ENCODE assay signal across 9 cellular contexts in genomic region chr12:57606016-57606311, GRCh38. TPM values are rescaled to one million over a fixed set of nuclear protein-coding genes. Genes with fewer than 3 reads are reported as not detected.
A peak's percentile ranks its signal among the peaks of the same experiment; 100 is the strongest.
DNase-seq lines count a peak whose midpoint lies in the region; ATAC-seq, FAIRE-seq and TF ChIP-seq lines count a peak whose summit lies in the region.
"Had no signal": no experiment of that assay in that cellular context is flagged by ENCODE, and none has a peak within 500 bp of the region (broad histone marks: within the 10 kb centered on the region; RNA-seq: fewer than 3 reads in every experiment).

No MANE protein-coding gene starts in this region.

- H3K4me3 Mint-ChIP-seq in progenitor cell of endocrine pancreas (ENCODE audit: low read depth) = peak overlapping the region; percentile 85

- H3K36me3 ChIP-seq in OCI-LY3 (replicated peaks; ENCODE audit: low read depth, low read length) = peaks cover 10% of the 10 kb centered on the region
- H3K36me3 ChIP-seq in K562 (ENCODE audit: control insufficient read depth, insufficient read depth, low read length) = peaks cover 18% of the 10 kb centered on the region; the same call in 2 of the 3 replicates
- H3K36me3 ChIP-seq: colonic mucosa had no signal

- peaks cover 24% of the 10 kb centered on the region for H3K36me3 Mint-ChIP-seq in progenitor cell of endocrine pancreas (ENCODE audit: insufficient read depth)

- TF ChIP-seq POLR2A in K562 (conservative IDR thresholded peaks at IDR 0.05) = no peak

- CTCF ChIA-PET in K562 (lab: Yijun Ruan, JAX; ENCODE audit: low intra/inter-chr PET ratio) = no interaction called here

- no peak overlapping the region for H2AFZ ChIP-seq in OCI-LY3 (ENCODE audit: low read depth, low read length)
- H2AFZ ChIP-seq in K562 (ENCODE audit: low read depth, low read length) = peak overlapping the region; percentile 58; the same call in 1 of the 2 replicates

- in situ Hi-C loops in K562 (cut with MboI) = no loop called here

- no peaks in the 10 kb centered on the region for H4K20me1 ChIP-seq in OCI-LY3 (ENCODE audit: insufficient read depth, low read length)
- H4K20me1 ChIP-seq in K562 (replicated peaks; ENCODE audit: control insufficient read depth, insufficient read depth, low read length) = no peaks in the 10 kb centered on the region

- H3K9me3 ChIP-seq in OCI-LY3 (ENCODE audit: insufficient read depth, low read length) = no peaks in the 10 kb centered on the region
- H3K9me3 ChIP-seq in K562 (replicated peaks; ENCODE audit: control insufficient read depth, insufficient read depth, low read depth, low read length) = no peaks in the 10 kb centered on the region
- H3K9me3 ChIP-seq: colonic mucosa, suprapubic skin had no signal

- 93% methylated on average over 1 of the region's 1 CpG for WGBS in K562 (ENCODE audit: insufficient coverage, low coverage, missing lambda C conversion rate)

- H3K27me3 Mint-ChIP-seq in progenitor cell of endocrine pancreas = peaks cover 23% of the 10 kb centered on the region

- POLR2A ChIA-PET in K562 (lab: Yijun Ruan, JAX) = interaction anchor here (0.6 to 2.1 kb wide), 9 partner anchors 11 to 71 kb away, joined by 3 to 9 read pairs (median 4); partner anchors contain the start of gene PIP4K2C

- H3K9me3 Mint-ChIP-seq in progenitor cell of endocrine pancreas (ENCODE audit: low read depth) = no peaks in the 10 kb centered on the region

- FAIRE-seq in K562 (lab: Jason Lieb, UNC) = no peak

- TF ChIP-seq CTCF in OCI-LY3 (IDR thresholded peaks at IDR 0.05; ENCODE audit: low read depth, low read length) (no peak), K562 (IDR thresholded peaks at IDR 0.05 in 2 of 3, conservative IDR thresholded peaks at IDR 0.05 in 1 of 3; ENCODE audit: insufficient read depth in 2 of 3, low read depth in 1 of 3, low read length in 3 of 3) (no peak), progenitor cell of endocrine pancreas (IDR thresholded peaks at IDR 0.05; ENCODE audit: unreplicated experiment) (no peak)

- H3K27ac ChIP-seq in OCI-LY3 (ENCODE audit: low read length) = no peak overlapping the region
- H3K27ac ChIP-seq in K562 (ENCODE audit: extremely low read depth, low read depth, low read length) = no peak overlapping the region
- H3K27ac ChIP-seq: suprapubic skin had no signal

- BruUV-seq in K562 (replicated peaks; lab: Mats Ljungman, UMichigan) = no TSS peak

- peaks cover 16% of the 10 kb centered on the region for H3K4me1 ChIP-seq in OCI-LY3 (ENCODE audit: low read length)
- H3K4me1 ChIP-seq in K562 (replicated peaks in 1 of 2; ENCODE audit: control insufficient read depth in 2 of 2, insufficient read depth in 2 of 2, low read length in 2 of 2) = peaks cover 28 to 33% of the 10 kb centered on the region in 2 experiments
- H3K4me1 ChIP-seq: colonic mucosa had no signal

- H3K27me3 ChIP-seq in OCI-LY3 (ENCODE audit: low read depth, low read length) (no peaks in the 10 kb centered on the region), K562 (ENCODE audit: control insufficient read depth in 2 of 2, insufficient read depth in 2 of 2, low read length in 2 of 2) (no peaks in the 10 kb centered on the region)

- H3K4me2 ChIP-seq in OCI-LY3 (ENCODE audit: low read length) (peak overlapping the region; percentile 100), K562 (ENCODE audit: insufficient read depth, low read length) (no peak overlapping the region)

- no peak overlapping the region for H3K27ac Mint-ChIP-seq in progenitor cell of endocrine pancreas

- no peak for TF ChIP-seq EP300 in K562 (IDR thresholded peaks at IDR 0.05; ENCODE audit: low read length)

- peaks cover 19% of the 10 kb centered on the region for H3K4me1 Mint-ChIP-seq in progenitor cell of endocrine pancreas (ENCODE audit: low read depth)

- ATAC-seq in K562 = no peak
- no peak for ATAC-seq in HG03025 (IDR thresholded peaks at IDR 0.05; ENCODE audit: low FRiP score, unreplicated experiment)
- ATAC-seq in GM19023 (IDR thresholded peaks at IDR 0.05; ENCODE audit: unreplicated experiment) = no peak

- intact Hi-C loops in K562 (cut with micrococcal nuclease) = no loop called here

- no peaks in the 10 kb centered on the region for H3K9me1 ChIP-seq in K562 (ENCODE audit: control insufficient read depth, insufficient read depth, low read length)

- 0 out of 2 replicates have a peak overlapping the region, but pooled peaks have one; percentile 100 for H3K4me3 ChIP-seq in OCI-LY3 (ENCODE audit: low read length)
- no peak overlapping the region for H3K4me3 ChIP-seq in K562

- no peak for DNase-seq in K562 (ENCODE audit: extremely low read depth in 1 of 4, low spot score in 3 of 4)
- DNase-seq in progenitor cell of endocrine pancreas (ENCODE audit: low spot score, unreplicated experiment) = no peak
- DNase-seq: colonic mucosa, DMS79 had no signal

- H3K79me2 ChIP-seq in OCI-LY3 (ENCODE audit: low read length) (peaks cover 11% of the 10 kb centered on the region), K562 (ENCODE audit: control insufficient read depth, insufficient read depth, low read length) (no peaks in the 10 kb centered on the region)

- no peak overlapping the region for H3K9ac ChIP-seq in OCI-LY3 (ENCODE audit: low read length)
- H3K9ac ChIP-seq in K562 (ENCODE audit: insufficient read depth in 1 of 2, low read depth in 2 of 2, low read length in 2 of 2) = no peak overlapping the region

- no peak for TF ChIP-seq RAD21 in K562 (CRISPR knock-in tag; conservative IDR thresholded peaks at IDR 0.05 in 1 of 2, IDR thresholded peaks at IDR 0.05 in 1 of 2)

RNA-seq across cellular contexts. Expression of gene DTX3, which starts 1.3 kb away (rescaled TPM):
- 0.44 and 0.72 TPM in 2 replicates for total RNA-seq in K562 (2011; cell fraction: chromatin; rRNA removed; ENCODE audit: low replicate concordance)
- total RNA-seq in K562 (2011; cell fraction: nucleolus; rRNA removed) = 0.13 TPM in 1 of 2 replicates, not detected in the other
- 0.29 and 1.1 TPM in 2 replicates for total RNA-seq in K562 (2011; cell fraction: nucleoplasm; rRNA removed)
- total RNA-seq in K562 (2014; rRNA removed) (not detected in 2 replicates), K562 (2014; rRNA removed; fragmentation: Illumina TruSeq; extraction: Trizol) (not detected in 2 replicates), K562 (2015; rRNA removed; fragmentation: Illumina TruSeq; extraction: Trizol) (not detected in 2 replicates), K562 (2021) (0.09 TPM in 1 of 2 replicates, not detected in the other), progenitor cell of endocrine pancreas (79.9 and 83.0 TPM in 2 replicates)
- polyA plus RNA-seq in K562 (2011; rRNA removed) (0.15 TPM in 1 of 2 replicates, not detected in the other), K562 (2014; fragmentation: Illumina TruSeq; extraction: Trizol) (not detected in 2 replicates), K562 (2014; fragmentation: Nextera tagmentation; extraction: Ambion mirVana) (under 1 TPM; 0.03 to 0.06 TPM), K562 (2014; rRNA removed) (not detected in 2 replicates)
- 0.03 and 0.04 TPM in 2 replicates for polyA plus RNA-seq in K562 (2011; cell fraction: cytosol; rRNA removed)
- 0.53 and 0.62 TPM in 2 replicates for polyA plus RNA-seq in K562 (2011; cell fraction: nucleus; rRNA removed)
- polyA plus RNA-seq in K562 (2012) = 0.05 TPM in 1 of 2 replicates, not detected in the other
- polyA minus RNA-seq in K562 (2011; rRNA and poly(A)+ RNA removed) = not detected in 2 replicates
- polyA minus RNA-seq in K562 (2011; cell fraction: cytosol; rRNA and poly(A)+ RNA removed) = not detected in 2 replicates
- 0.13 TPM in 1 of 2 replicates, not detected in the other for polyA minus RNA-seq in K562 (2011; cell fraction: nucleus; rRNA and poly(A)+ RNA removed)

RNA-seq across cellular contexts. Expression of gene ARHGEF25, which starts 5.3 kb away (rescaled TPM):
- 50.1 and 109 TPM in 2 replicates for total RNA-seq in K562 (2011; cell fraction: chromatin; rRNA removed; ENCODE audit: low replicate concordance)
- total RNA-seq in K562 (2011; cell fraction: nucleolus; rRNA removed) = 60.5 and 65.7 TPM in 2 replicates
- total RNA-seq in K562 (2011; cell fraction: nucleoplasm; rRNA removed) = 44.0 and 54.3 TPM in 2 replicates
- 11.6 and 18.6 TPM in 2 replicates for total RNA-seq in K562 (2014; rRNA removed)
- total RNA-seq in K562 (2014; rRNA removed; fragmentation: Illumina TruSeq; extraction: Trizol) = 7.5 and 9.2 TPM in 2 replicates
- total RNA-seq in K562 (2015; rRNA removed; fragmentation: Illumina TruSeq; extraction: Trizol) = 4.9 and 6.1 TPM in 2 replicates
- 13.6 and 15.0 TPM in 2 replicates for total RNA-seq in K562 (2021)
- polyA plus RNA-seq in K562 (2011; rRNA removed) = 13.3 and 18.1 TPM in 2 replicates
- 8.7 and 11.6 TPM in 2 replicates for polyA plus RNA-seq in K562 (2011; cell fraction: cytosol; rRNA removed)
- polyA plus RNA-seq in K562 (2011; cell fraction: nucleus; rRNA removed) = 115 and 121 TPM in 2 replicates
- polyA plus RNA-seq in K562 (2012) = 13.4 and 18.0 TPM in 2 replicates
- 14.1 and 14.9 TPM in 2 replicates for polyA plus RNA-seq in K562 (2014; fragmentation: Illumina TruSeq; extraction: Trizol)
- 1 to 10 TPM in 1 of 2 experiments, under 1 TPM in 1; 0.13 to 1.4 TPM for polyA plus RNA-seq in K562 (2014; fragmentation: Nextera tagmentation; extraction: Ambion mirVana)
- polyA plus RNA-seq in K562 (2014; rRNA removed) = 16.0 and 17.3 TPM in 2 replicates
- polyA minus RNA-seq in K562 (2011; rRNA and poly(A)+ RNA removed) = 6.2 and 7.1 TPM in 2 replicates
- 2.8 TPM in 2 replicates for polyA minus RNA-seq in K562 (2011; cell fraction: cytosol; rRNA and poly(A)+ RNA removed)
- 10.5 and 16.6 TPM in 2 replicates for polyA minus RNA-seq in K562 (2011; cell fraction: nucleus; rRNA and poly(A)+ RNA removed)
- total RNA-seq in progenitor cell of endocrine pancreas = 17.0 and 18.4 TPM in 2 replicates

RNA-seq across cellular contexts. Expression of gene PIP4K2C, which starts 15.0 kb away (rescaled TPM):
- 28.9 and 41.5 TPM in 2 replicates for total RNA-seq in K562 (2011; cell fraction: chromatin; rRNA removed; ENCODE audit: low replicate concordance)
- total RNA-seq in K562 (2011; cell fraction: nucleolus; rRNA removed) = 20.9 and 21.7 TPM in 2 replicates
- total RNA-seq in K562 (2011; cell fraction: nucleoplasm; rRNA removed) = 26.5 and 30.7 TPM in 2 replicates
- total RNA-seq in K562 (2014; rRNA removed) (13.8 and 20.7 TPM in 2 replicates), K562 (2014; rRNA removed; fragmentation: Illumina TruSeq; extraction: Trizol) (18.3 and 19.9 TPM in 2 replicates), K562 (2015; rRNA removed; fragmentation: Illumina TruSeq; extraction: Trizol) (18.0 and 22.3 TPM in 2 replicates), K562 (2021) (28.8 and 29.3 TPM in 2 replicates), progenitor cell of endocrine pancreas (38.4 and 39.0 TPM in 2 replicates)
- polyA plus RNA-seq in K562 (2011; rRNA removed) (31.3 and 31.4 TPM in 2 replicates), K562 (2014; fragmentation: Illumina TruSeq; extraction: Trizol) (39.5 and 41.4 TPM in 2 replicates), K562 (2014; fragmentation: Nextera tagmentation; extraction: Ambion mirVana) (10 to 100 TPM in 1 of 2 experiments, 1 to 10 TPM in 1; 9.0 to 10.8 TPM), K562 (2014; rRNA removed) (18.5 and 25.8 TPM in 2 replicates)
- 16.1 and 24.3 TPM in 2 replicates for polyA plus RNA-seq in K562 (2011; cell fraction: cytosol; rRNA removed)
- polyA plus RNA-seq in K562 (2011; cell fraction: nucleus; rRNA removed) = 42.4 and 45.7 TPM in 2 replicates
- polyA plus RNA-seq in K562 (2012) = 23.2 and 26.6 TPM in 2 replicates
- polyA minus RNA-seq in K562 (2011; rRNA and poly(A)+ RNA removed) = 20.2 and 21.0 TPM in 2 replicates
- polyA minus RNA-seq in K562 (2011; cell fraction: cytosol; rRNA and poly(A)+ RNA removed) = 9.1 and 18.2 TPM in 2 replicates
- polyA minus RNA-seq in K562 (2011; cell fraction: nucleus; rRNA and poly(A)+ RNA removed) = 6.7 and 9.2 TPM in 2 replicates

RNA-seq across cellular contexts. Expression of gene B4GALNT1, which starts 27.0 kb away (rescaled TPM):
- 50.8 and 90.4 TPM in 2 replicates for total RNA-seq in K562 (2011; cell fraction: chromatin; rRNA removed; ENCODE audit: low replicate concordance)
- total RNA-seq in K562 (2011; cell fraction: nucleolus; rRNA removed) = 64.4 and 74.2 TPM in 2 replicates
- 62.8 and 71.3 TPM in 2 replicates for total RNA-seq in K562 (2011; cell fraction: nucleoplasm; rRNA removed)
- total RNA-seq in K562 (2014; rRNA removed) = 18.3 and 21.8 TPM in 2 replicates
- total RNA-seq in K562 (2014; rRNA removed; fragmentation: Illumina TruSeq; extraction: Trizol) = 5.9 and 7.7 TPM in 2 replicates
- total RNA-seq in K562 (2015; rRNA removed; fragmentation: Illumina TruSeq; extraction: Trizol) = 9.8 and 9.9 TPM in 2 replicates
- 26.3 and 32.2 TPM in 2 replicates for total RNA-seq in K562 (2021)
- polyA plus RNA-seq in K562 (2011; rRNA removed) = 7.3 and 12.2 TPM in 2 replicates
- 7.6 and 15.8 TPM in 2 replicates for polyA plus RNA-seq in K562 (2011; cell fraction: cytosol; rRNA removed)
- polyA plus RNA-seq in K562 (2011; cell fraction: nucleus; rRNA removed) = 63.0 and 75.2 TPM in 2 replicates
- 14.4 and 26.8 TPM in 2 replicates for polyA plus RNA-seq in K562 (2012)
- 17.4 and 17.5 TPM in 2 replicates for polyA plus RNA-seq in K562 (2014; fragmentation: Illumina TruSeq; extraction: Trizol)
- polyA plus RNA-seq in K562 (2014; fragmentation: Nextera tagmentation; extraction: Ambion mirVana) = 1 to 10 TPM; 1.0 to 1.7 TPM
- polyA plus RNA-seq in K562 (2014; rRNA removed) = 20.6 and 21.0 TPM in 2 replicates
- polyA minus RNA-seq in K562 (2011; rRNA and poly(A)+ RNA removed) = 6.4 and 6.5 TPM in 2 replicates
- 5.6 and 11.6 TPM in 2 replicates for polyA minus RNA-seq in K562 (2011; cell fraction: cytosol; rRNA and poly(A)+ RNA removed)
- polyA minus RNA-seq in K562 (2011; cell fraction: nucleus; rRNA and poly(A)+ RNA removed) = 28.7 and 34.7 TPM in 2 replicates
- 0.73 and 1.1 TPM in 2 replicates for total RNA-seq in progenitor cell of endocrine pancreas

RNA-seq across cellular contexts. Expression of gene KIF5A, which starts 56.1 kb away (rescaled TPM):
- 64.9 and 77.9 TPM in 2 replicates for total RNA-seq in K562 (2011; cell fraction: chromatin; rRNA removed; ENCODE audit: low replicate concordance)
- total RNA-seq in K562 (2011; cell fraction: nucleolus; rRNA removed) = 36.1 and 39.9 TPM in 2 replicates
- 52.8 and 54.9 TPM in 2 replicates for total RNA-seq in K562 (2011; cell fraction: nucleoplasm; rRNA removed)
- total RNA-seq in K562 (2014; rRNA removed) (5.9 and 7.1 TPM in 2 replicates), K562 (2014; rRNA removed; fragmentation: Illumina TruSeq; extraction: Trizol) (7.3 and 8.0 TPM in 2 replicates), K562 (2015; rRNA removed; fragmentation: Illumina TruSeq; extraction: Trizol) (4.3 and 4.5 TPM in 2 replicates), K562 (2021) (14.2 and 17.7 TPM in 2 replicates), progenitor cell of endocrine pancreas (2.5 and 2.8 TPM in 2 replicates)
- polyA plus RNA-seq in K562 (2011; rRNA removed) (16.0 and 19.3 TPM in 2 replicates), K562 (2014; fragmentation: Illumina TruSeq; extraction: Trizol) (16.0 and 16.1 TPM in 2 replicates), K562 (2014; fragmentation: Nextera tagmentation; extraction: Ambion mirVana) (1 to 10 TPM; 3.4 to 5.3 TPM), K562 (2014; rRNA removed) (15.8 and 17.7 TPM in 2 replicates)
- polyA plus RNA-seq in K562 (2011; cell fraction: cytosol; rRNA removed) = 5.5 and 8.2 TPM in 2 replicates
- polyA plus RNA-seq in K562 (2011; cell fraction: nucleus; rRNA removed) = 66.5 and 75.3 TPM in 2 replicates
- polyA plus RNA-seq in K562 (2012) = 8.1 and 30.3 TPM in 2 replicates
- polyA minus RNA-seq in K562 (2011; rRNA and poly(A)+ RNA removed) = 13.4 and 14.8 TPM in 2 replicates
- polyA minus RNA-seq in K562 (2011; cell fraction: cytosol; rRNA and poly(A)+ RNA removed) = 5.6 and 6.9 TPM in 2 replicates
- polyA minus RNA-seq in K562 (2011; cell fraction: nucleus; rRNA and poly(A)+ RNA removed) = 14.0 and 22.0 TPM in 2 replicates
- total RNA-seq: LHCN-M2 had no signal

Comparison
In these comparisons a context has a peak if more than half of its experiments do, and no peak if none do; other contexts are left out.
1. RNA of gene DTX3, which starts 1.3 kb away (total RNA-seq): 79.9 to 83.0 TPM in progenitor cell of endocrine pancreas; 0.09 to 1.1 TPM in K562; every median in the first group is over 10 times any median in the second.